Comparison of ENCODE assay signal across 1 cellular context in the genomic region with DNA sequence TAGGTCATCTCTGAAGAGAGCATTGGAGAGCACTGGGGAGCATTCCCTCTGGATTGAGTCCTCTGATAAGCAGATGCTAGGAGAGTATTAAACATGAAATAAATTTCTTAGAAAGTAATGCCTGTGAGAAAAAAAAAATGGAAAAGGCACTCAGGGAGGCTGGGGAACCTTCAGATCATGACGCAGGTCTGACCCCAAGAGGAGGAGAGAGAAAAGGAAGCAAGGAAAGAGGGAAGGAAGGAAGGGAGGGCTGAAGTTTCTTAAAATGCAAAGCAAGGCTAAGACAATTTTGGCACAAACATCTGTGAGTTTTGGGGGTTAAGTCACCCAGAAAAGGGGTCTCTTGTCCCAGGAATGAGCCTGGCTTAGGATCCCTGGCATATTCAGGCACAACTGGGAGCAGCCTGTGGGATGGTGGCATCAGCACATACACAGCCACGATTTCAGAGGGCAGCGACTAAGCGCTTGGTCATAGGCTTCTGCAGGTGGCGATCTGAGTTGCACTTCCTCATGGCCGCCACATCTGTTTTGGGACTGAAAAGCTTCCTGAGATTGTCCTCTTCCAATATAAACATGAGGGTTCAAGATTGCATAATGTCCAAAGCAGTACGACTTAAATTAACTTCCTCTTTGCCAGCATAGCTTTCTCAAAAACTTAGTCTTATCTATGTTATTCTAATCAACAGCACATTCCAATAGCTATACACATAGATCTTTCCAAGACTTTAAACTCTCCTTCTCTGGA.
TF ChIP-seq lines count a peak whose summit lies in the region.

No MANE protein-coding gene starts in this region.

TF ChIP-seq in WTC11, 78 proteins besides CTCF, POLR2A, EP300 and RAD21 (continued from another document):
- TF ChIP-seq, protein P1, sequence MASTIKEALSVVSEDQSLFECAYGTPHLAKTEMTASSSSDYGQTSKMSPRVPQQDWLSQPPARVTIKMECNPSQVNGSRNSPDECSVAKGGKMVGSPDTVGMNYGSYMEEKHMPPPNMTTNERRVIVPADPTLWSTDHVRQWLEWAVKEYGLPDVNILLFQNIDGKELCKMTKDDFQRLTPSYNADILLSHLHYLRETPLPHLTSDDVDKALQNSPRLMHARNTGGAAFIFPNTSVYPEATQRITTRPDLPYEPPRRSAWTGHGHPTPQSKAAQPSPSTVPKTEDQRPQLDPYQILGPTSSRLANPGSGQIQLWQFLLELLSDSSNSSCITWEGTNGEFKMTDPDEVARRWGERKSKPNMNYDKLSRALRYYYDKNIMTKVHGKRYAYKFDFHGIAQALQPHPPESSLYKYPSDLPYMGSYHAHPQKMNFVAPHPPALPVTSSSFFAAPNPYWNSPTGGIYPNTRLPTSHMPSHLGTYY (CRISPR knock-in tag; IDR thresholded peaks at IDR 0.05): no peak
- TF ChIP-seq ELF4 (CRISPR knock-in tag; IDR thresholded peaks at IDR 0.05; ENCODE audit: low read depth): no peak
- no peak for TF ChIP-seq TEAD1 (CRISPR knock-in tag; IDR thresholded peaks at IDR 0.05)
- no peak for TF ChIP-seq ZNF416 (CRISPR knock-in tag; IDR thresholded peaks at IDR 0.05)
